Comparison of ENCODE assay signal across 9 cellular contexts in genomic region chr17:78127240-78127887, GRCh38. TPM values are rescaled to one million over a fixed set of nuclear protein-coding genes. Genes with fewer than 3 reads are reported as not detected.
DNase-seq lines count a peak whose midpoint lies in the region; ATAC-seq and TF ChIP-seq lines count a peak whose summit lies in the region.
"Had no signal": no experiment of that assay in that cellular context is flagged by ENCODE, and none has a peak within 500 bp of the region (broad histone marks: within the 10 kb centered on the region; RNA-seq: fewer than 3 reads in every experiment).

No MANE protein-coding gene starts in this region.

- H3K27me3 ChIP-seq in GM23338 (ENCODE audit: insufficient read depth) (peaks cover 10% of the 10 kb centered on the region), mammary epithelial cell (ENCODE audit: insufficient read depth, low read length) (no peaks in the 10 kb centered on the region)

- CTCF ChIA-PET in mammary epithelial cell (lab: Charles Lee; ENCODE audit: low non-redundant PET): no interaction called here

- H3K9me3 ChIP-seq in mammary epithelial cell (replicated peaks; ENCODE audit: insufficient read depth, low read length): no peaks in the 10 kb centered on the region

- 0 out of 2 replicates have a peak, but pooled peaks cover 7% of the 10 kb centered on the region for H3F3A ChIP-seq in GM23338 (replicated peaks; ENCODE audit: low read depth)

- DNase-seq in GM23338 (ENCODE audit: low spot score) (no peak), T-helper 1 cell (peak in 4 of 5 donors; percentile 54 to 86 (median 54)), mammary epithelial cell (no peak), kidney tubule cell (ENCODE audit: low spot score) (peak; percentile 36), NCI-H1930 (lab: John Stamatoyannopoulos, UW) (no peak), AG08395 (ENCODE audit: low spot score) (no peak)
- peak; percentile 54 for DNase-seq in stimulated activated CD4-positive, alpha-beta T cell treated with anti-CD3 and anti-CD28 coated beads, Interleukin-4, amount 100 ng/mL, for 1 hour

- in situ Hi-C loops in mammary epithelial cell (cut with MboI; ENCODE audit: low sequenced_read_pairs in 2 of 2): no loop called here

- no TSS peak for BruUV-seq in mammary epithelial cell (replicated peaks; lab: Mats Ljungman, UMichigan)

- WGBS in mammary epithelial cell (ENCODE audit: low coverage, missing lambda C conversion rate): no CpG with 5 or more reads among the region's 25 CpGs

- H3K4me1 ChIP-seq in GM23338 (ENCODE audit: insufficient read depth) (peaks cover 30% of the 10 kb centered on the region), mammary epithelial cell (ENCODE audit: insufficient read depth, low read length) (peaks cover 18% of the 10 kb centered on the region)

- peaks cover 20% of the 10 kb centered on the region for H3K27me3 Mint-ChIP-seq in GM23338 (ENCODE audit: insufficient read depth, low read depth, poor library complexity)

- H3K79me2 ChIP-seq in GM23338 (replicated peaks; ENCODE audit: insufficient read depth) (0 out of 2 replicates have a peak, but pooled peaks cover 5% of the 10 kb centered on the region), mammary epithelial cell (ENCODE audit: insufficient read depth, low read length) (no peaks in the 10 kb centered on the region)

- peak overlapping the region; percentile 80 for H3K4me3 Mint-ChIP-seq in GM23338

- H3K9me3 Mint-ChIP-seq in GM23338: no peaks in the 10 kb centered on the region

- ATAC-seq in GM23338 (peak; percentile 6), GM21360 (IDR thresholded peaks at IDR 0.05; ENCODE audit: unreplicated experiment) (no peak)

- H3K27ac ChIP-seq in GM23338 (ENCODE audit: low read depth) (peak overlapping the region; percentile 30; the same call in 1 of the 2 replicates), mammary epithelial cell (ENCODE audit: insufficient read depth, low read depth, low read length) (no peak overlapping the region)

- H3K36me3 ChIP-seq in GM23338 (ENCODE audit: insufficient read depth) (0 out of 2 replicates have a peak, but pooled peaks cover 5% of the 10 kb centered on the region), mammary epithelial cell (ENCODE audit: insufficient read depth, low read length) (no peaks in the 10 kb centered on the region)

- H3K4me2 ChIP-seq in GM23338 (peak overlapping the region; percentile 99), mammary epithelial cell (ENCODE audit: insufficient read depth, low read depth, low read length) (peak overlapping the region; percentile 97)

- dilution Hi-C loops in mammary epithelial cell (cut with HindIII; ENCODE audit: low sequenced_read_pairs): no loop called here

- peaks cover 20% of the 10 kb centered on the region for H3K4me1 Mint-ChIP-seq in GM23338

- H4K20me1 ChIP-seq in GM23338 (replicated peaks; ENCODE audit: insufficient read depth): no peaks in the 10 kb centered on the region
- no peaks in the 10 kb centered on the region for H4K20me1 ChIP-seq in mammary epithelial cell (ENCODE audit: insufficient read depth, low read length)

- no peak for TF ChIP-seq CTCF in GM23338 (conservative IDR thresholded peaks at IDR 0.05; ENCODE audit: low read depth in 2 of 2)
- no peak for TF ChIP-seq CTCF in mammary epithelial cell (conservative IDR thresholded peaks at IDR 0.05 in 1 of 2, IDR thresholded peaks at IDR 0.05 in 1 of 2; ENCODE audit: extremely low read depth in 1 of 2, insufficient read depth in 1 of 2, low read depth in 1 of 2, low read length in 2 of 2)

- H3K4me3 ChIP-seq in GM23338: peak overlapping the region; percentile 95
- peak overlapping the region; percentile 64 to 95 (median 85) for H3K4me3 ChIP-seq in mammary epithelial cell (replicated peaks in 1 of 3; ENCODE audit: insufficient read depth in 1 of 3, low read depth in 2 of 3, low read length in 3 of 3)

- H3K9me2 ChIP-seq in GM23338 (ENCODE audit: insufficient read depth): no peaks in the 10 kb centered on the region

- peaks cover 15% of the 10 kb centered on the region for H3K36me3 Mint-ChIP-seq in GM23338 (ENCODE audit: low read depth)

- no peak overlapping the region for H3K9ac ChIP-seq in mammary epithelial cell (ENCODE audit: insufficient read depth, low read length)

- intact Hi-C loops in mammary epithelial cell (cut with micrococcal nuclease): no loop called here

- peak overlapping the region; percentile 67; the same call in 1 of the 2 replicates for H3K27ac Mint-ChIP-seq in GM23338

- H2AFZ ChIP-seq in GM23338 (no peak overlapping the region), mammary epithelial cell (ENCODE audit: low read depth, low read length) (peak overlapping the region; percentile 92)

TF ChIP-seq in GM23338, 12 proteins besides CTCF, POLR2A, EP300 and RAD21 (continues in another document):
- TF ChIP-seq ETS1 (IDR thresholded peaks at IDR 0.05) (no peak), EZH2 (IDR thresholded peaks at IDR 0.05; ENCODE audit: low read depth, unreplicated experiment) (no peak), ZNF331 (CRISPR knock-in tag; IDR thresholded peaks at IDR 0.05; ENCODE audit: low read depth) (no peak), POLR2AphosphoS5 (IDR thresholded peaks at IDR 0.05; ENCODE audit: low read depth) (no peak)

RNA-seq across cellular contexts. Expression of gene TMC6, which starts 1.2 kb away (rescaled TPM):
- 56.7 and 72.2 TPM in 2 replicates for total RNA-seq in GM23338 (2014; rRNA removed; shearing (Covaris generic))
- polyA plus RNA-seq in GM23338 (2016; fragmentation: Nextera tagmentation; extraction: Ambion mirVana): 50.0 and 53.3 TPM in 2 replicates
- total RNA-seq in mammary epithelial cell: 10 to 100 TPM; 41.4 to 46.3 TPM
- 6.2 TPM for polyA plus RNA-seq in mammary epithelial cell
- 7.1 TPM for polyA minus RNA-seq in mammary epithelial cell

RNA-seq across cellular contexts. Expression of gene TMC8, which starts 3.2 kb away (rescaled TPM):
- total RNA-seq in GM23338 (2014; rRNA removed; shearing (Covaris generic)): 1.2 and 2.2 TPM in 2 replicates
- polyA plus RNA-seq in GM23338 (2016; fragmentation: Nextera tagmentation; extraction: Ambion mirVana) (1.3 and 1.8 TPM in 2 replicates), mammary epithelial cell (0.06 TPM)
- total RNA-seq in mammary epithelial cell: under 1 TPM; under 0.01 to 0.07 TPM
- not detected for polyA minus RNA-seq in mammary epithelial cell

RNA-seq across cellular contexts. Expression of gene C17orf99, which starts 18.8 kb away (rescaled TPM):
- total RNA-seq in GM23338 (2014; rRNA removed; shearing (Covaris generic)): not detected in 2 replicates
- not detected in 2 replicates for polyA plus RNA-seq in GM23338 (2016; fragmentation: Nextera tagmentation; extraction: Ambion mirVana)
- total RNA-seq in mammary epithelial cell: under 1 TPM; 0.17 to 0.80 TPM
- polyA plus RNA-seq in mammary epithelial cell: 0.14 TPM
- not detected for polyA minus RNA-seq in mammary epithelial cell
- total RNA-seq: subcutaneous adipose tissue had no signal

RNA-seq across cellular contexts. Expression of gene SYNGR2, which starts 41.0 kb away (rescaled TPM):
- 33.0 and 61.6 TPM in 2 replicates for total RNA-seq in GM23338 (2014; rRNA removed; shearing (Covaris generic))
- polyA plus RNA-seq in GM23338 (2016; fragmentation: Nextera tagmentation; extraction: Ambion mirVana): 43.1 and 46.9 TPM in 2 replicates
- 10 to 100 TPM; 39.0 to 72.6 TPM for total RNA-seq in mammary epithelial cell
- polyA plus RNA-seq in mammary epithelial cell: 48.7 TPM
- polyA minus RNA-seq in mammary epithelial cell: 53.3 TPM

RNA-seq across cellular contexts. Expression of gene TK1, which starts 59.5 kb away (rescaled TPM):
- 83.7 and 84.4 TPM in 2 replicates for total RNA-seq in GM23338 (2014; rRNA removed; shearing (Covaris generic))
- polyA plus RNA-seq in GM23338 (2016; fragmentation: Nextera tagmentation; extraction: Ambion mirVana): 74.5 and 74.6 TPM in 2 replicates
- 10 to 100 TPM in 1 of 2 donors, 1 to 10 TPM in 1; 7.7 to 79.5 TPM for total RNA-seq in mammary epithelial cell
- 155 TPM for polyA plus RNA-seq in mammary epithelial cell
- polyA minus RNA-seq in mammary epithelial cell: 121 TPM

Comparison
In these comparisons a context has a peak if more than half of its experiments do, and no peak if none do; other contexts are left out.
1. DNase-seq: peak in T-helper 1 cell (4 of 5), kidney tubule cell (single experiment) and stimulated activated CD4-positive, alpha-beta T cell treated with anti-CD3 and anti-CD28 coated beads, Interleukin-4, amount 100 ng/mL, for 1 hour (single experiment); none in GM23338 (single experiment), mammary epithelial cell (single experiment), NCI-H1930 (0 of 2) and AG08395 (single experiment).